In genomic region chr19:17379221-17379631, GRCh38 we compare ENCODE assay signal across 19 cellular contexts. TPM values are rescaled to one million over a fixed set of nuclear protein-coding genes. Genes with fewer than 3 reads are reported as not detected.
A peak's percentile ranks its signal among the peaks of the same experiment; 100 is the strongest.
DNase-seq lines count a peak whose midpoint lies in the region; ATAC-seq and TF ChIP-seq lines count a peak whose summit lies in the region.
"Had no signal": no experiment of that assay in that cellular context is flagged by ENCODE, and none has a peak within 500 bp of the region (broad histone marks: within the 10 kb centered on the region; RNA-seq: fewer than 3 reads in every experiment).

No MANE protein-coding gene starts in this region.

- no peak for TF ChIP-seq CTCF in activated CD8-positive, alpha-beta T cell treated with anti-CD3 and anti-CD28 coated beads for 36 hours (IDR thresholded peaks at IDR 0.05)

- peak overlapping the region; percentile 7 for H4K8ac ChIP-seq in mesendoderm (ENCODE audit: low read depth, low read length)

- no peaks in the 10 kb centered on the region for H3K36me3 ChIP-seq in mesendoderm (ENCODE audit: control insufficient read depth, insufficient read depth, low read length)
- H3K36me3 ChIP-seq: transverse colon had no signal

- H4K5ac ChIP-seq in mesendoderm (ENCODE audit: low read length): no peak overlapping the region

- no peak overlapping the region for H2BK120ac ChIP-seq in mesendoderm (ENCODE audit: low read depth, low read length)

- no peaks in the 10 kb centered on the region for H3K27me3 ChIP-seq in mesendoderm (ENCODE audit: insufficient read depth, low read length, poor library complexity)

- peak overlapping the region; percentile 52 for H3K56ac ChIP-seq in mesendoderm (ENCODE audit: low read length)

- CTCF ChIA-PET in activated CD8-positive, alpha-beta T cell treated with anti-CD3 and anti-CD28 coated beads, Interleukin-2, amount 10 ng/mL, durations not matched to agents 7 days and 5 days (lab: Charles Lee): no interaction called here
- CTCF ChIA-PET in activated CD8-positive, alpha-beta T cell treated with anti-CD3 and anti-CD28 coated beads for 36 hours (lab: Charles Lee): no interaction called here

- H3K9ac ChIP-seq in mesendoderm (ENCODE audit: low read length): no peak overlapping the region

- H2BK15ac ChIP-seq in mesendoderm (replicated peaks; ENCODE audit: low read depth): no peak overlapping the region

- H3K27me3 Mint-ChIP-seq in activated CD8-positive, alpha-beta T cell treated with anti-CD3 and anti-CD28 coated beads, Interleukin-2, amount 10 ng/mL, durations not matched to agents 7 days and 5 days (ENCODE audit: low read depth): peaks cover 11% of the 10 kb centered on the region
- peaks cover 5% of the 10 kb centered on the region for H3K27me3 Mint-ChIP-seq in activated CD8-positive, alpha-beta T cell treated with anti-CD3 and anti-CD28 coated beads for 36 hours
- peaks cover 19% of the 10 kb centered on the region for H3K27me3 Mint-ChIP-seq in dendritic cell treated with granulocyte-macrophage colony-stimulating factor and Interleukin-4, amounts not matched to agents 40 ng/mL and 50 ng/mL, for 4 days

- POLR2A ChIA-PET in activated CD8-positive, alpha-beta T cell treated with anti-CD3 and anti-CD28 coated beads, Interleukin-2, amount 10 ng/mL, durations not matched to agents 7 days and 5 days (lab: Charles Lee): no interaction called here
- POLR2A ChIA-PET in activated CD8-positive, alpha-beta T cell treated with anti-CD3 and anti-CD28 coated beads for 36 hours (lab: Charles Lee): no interaction called here

- peaks cover 7% of the 10 kb centered on the region for H3K9me3 Mint-ChIP-seq in activated CD8-positive, alpha-beta T cell treated with anti-CD3 and anti-CD28 coated beads, Interleukin-2, amount 10 ng/mL, durations not matched to agents 7 days and 5 days (ENCODE audit: insufficient read depth)
- H3K9me3 Mint-ChIP-seq in activated CD8-positive, alpha-beta T cell treated with anti-CD3 and anti-CD28 coated beads for 36 hours: no peaks in the 10 kb centered on the region
- H3K9me3 Mint-ChIP-seq in dendritic cell treated with granulocyte-macrophage colony-stimulating factor and Interleukin-4, amounts not matched to agents 40 ng/mL and 50 ng/mL, for 4 days: no peaks in the 10 kb centered on the region

- no peak overlapping the region for H3K4me2 ChIP-seq in mesendoderm (ENCODE audit: low read length)
- H3K4me2 ChIP-seq: smooth muscle cell had no signal

- H3K79me2 ChIP-seq in mesendoderm (ENCODE audit: control insufficient read depth, insufficient read depth, low read length): no peaks in the 10 kb centered on the region

- DNase-seq in activated CD8-positive, alpha-beta T cell treated with anti-CD3 and anti-CD28 coated beads, Interleukin-2, amount 10 ng/mL, durations not matched to agents 7 days and 5 days: no peak
- no peak for DNase-seq in activated CD8-positive, alpha-beta T cell treated with anti-CD3 and anti-CD28 coated beads for 36 hours
- DNase-seq in mesendoderm: peak; percentile 55
- DNase-seq in dedifferentiated amniotic fluid mesenchymal stem cell (ENCODE audit: extremely low spot score): no peak
- DNase-seq: activated CD8-positive, alpha-beta memory T cell treated with anti-CD3 and anti-CD28 coated beads, Interleukin-2, amount 50 U/mL, for 4 hours; aorta; KG1; NCI-H1105 treated with DMSO at 0.1 percent for 48 hours; occipital lobe; T-helper 17 cell; transverse colon had no signal

- H3K4me3 Mint-ChIP-seq in activated CD8-positive, alpha-beta T cell treated with anti-CD3 and anti-CD28 coated beads, Interleukin-2, amount 10 ng/mL, durations not matched to agents 7 days and 5 days: no peak overlapping the region
- no peak overlapping the region for H3K4me3 Mint-ChIP-seq in activated CD8-positive, alpha-beta T cell treated with anti-CD3 and anti-CD28 coated beads for 36 hours
- no peak overlapping the region for H3K4me3 Mint-ChIP-seq in dendritic cell treated with granulocyte-macrophage colony-stimulating factor and Interleukin-4, amounts not matched to agents 40 ng/mL and 50 ng/mL, for 4 days
- H3K4me3 Mint-ChIP-seq: T-helper 17 cell had no signal

- H3K27ac Mint-ChIP-seq in activated CD8-positive, alpha-beta T cell treated with anti-CD3 and anti-CD28 coated beads, Interleukin-2, amount 10 ng/mL, durations not matched to agents 7 days and 5 days: peak overlapping the region; percentile 42
- H3K27ac Mint-ChIP-seq in activated CD8-positive, alpha-beta T cell treated with anti-CD3 and anti-CD28 coated beads for 36 hours: no peak overlapping the region
- peak overlapping the region; percentile 41 for H3K27ac Mint-ChIP-seq in dendritic cell treated with granulocyte-macrophage colony-stimulating factor and Interleukin-4, amounts not matched to agents 40 ng/mL and 50 ng/mL, for 4 days
- H3K27ac Mint-ChIP-seq: T-helper 17 cell had no signal

- no peak overlapping the region for H3K23ac ChIP-seq in mesendoderm (ENCODE audit: low read length)

- no CpG with 5 or more reads among the region's 14 CpGs for WGBS in mesendoderm (ENCODE audit: extremely low coverage, insufficient coverage, low lambda C conversion rate)

- H2AK5ac ChIP-seq in mesendoderm (ENCODE audit: low read length): no peak overlapping the region

- H3K27ac ChIP-seq in mesendoderm (ENCODE audit: low read depth, low read length): no peak overlapping the region
- H3K27ac ChIP-seq: transverse colon had no signal

- no peak overlapping the region for H2BK5ac ChIP-seq in mesendoderm (ENCODE audit: low read length)

- H3K79me1 ChIP-seq in mesendoderm (ENCODE audit: low read length): no peaks in the 10 kb centered on the region

- intact Hi-C loops in activated CD8-positive, alpha-beta T cell treated with anti-CD3 and anti-CD28 coated beads for 36 hours (cut with micrococcal nuclease): no loop called here
- intact Hi-C loops in dendritic cell treated with granulocyte-macrophage colony-stimulating factor and Interleukin-4, amounts not matched to agents 40 ng/mL and 50 ng/mL, for 4 days (cut with micrococcal nuclease): no loop called here

- H3K4ac ChIP-seq in mesendoderm (ENCODE audit: low read depth, low read length): no peak overlapping the region

- no peak overlapping the region for H3K4me3 ChIP-seq in mesendoderm (ENCODE audit: low read length)
- H3K4me3 ChIP-seq: smooth muscle cell, transverse colon had no signal

- H3K18ac ChIP-seq in mesendoderm (ENCODE audit: low read length): no peak overlapping the region

- ATAC-seq in activated CD8-positive, alpha-beta T cell treated with anti-CD3 and anti-CD28 coated beads, Interleukin-2, amount 10 ng/mL, durations not matched to agents 7 days and 5 days: no peak
- ATAC-seq in activated CD8-positive, alpha-beta T cell treated with anti-CD3 and anti-CD28 coated beads for 36 hours: no peak
- ATAC-seq in HG03280 (IDR thresholded peaks at IDR 0.05; ENCODE audit: unreplicated experiment) (no peak), GM18873 (IDR thresholded peaks at IDR 0.05; ENCODE audit: low FRiP score, unreplicated experiment) (no peak), GM21619 (IDR thresholded peaks at IDR 0.05; ENCODE audit: unreplicated experiment) (no peak)
- ATAC-seq: T-helper 17 cell had no signal

- peaks cover 4% of the 10 kb centered on the region for H3K36me3 Mint-ChIP-seq in activated CD8-positive, alpha-beta T cell treated with anti-CD3 and anti-CD28 coated beads, Interleukin-2, amount 10 ng/mL, durations not matched to agents 7 days and 5 days (ENCODE audit: low read depth)
- no peaks in the 10 kb centered on the region for H3K36me3 Mint-ChIP-seq in activated CD8-positive, alpha-beta T cell treated with anti-CD3 and anti-CD28 coated beads for 36 hours (ENCODE audit: low read depth)
- H3K36me3 Mint-ChIP-seq in dendritic cell treated with granulocyte-macrophage colony-stimulating factor and Interleukin-4, amounts not matched to agents 40 ng/mL and 50 ng/mL, for 4 days (ENCODE audit: low read depth): no peaks in the 10 kb centered on the region

- H3K4me1 Mint-ChIP-seq in activated CD8-positive, alpha-beta T cell treated with anti-CD3 and anti-CD28 coated beads, Interleukin-2, amount 10 ng/mL, durations not matched to agents 7 days and 5 days (ENCODE audit: low read depth): peaks cover 16% of the 10 kb centered on the region
- peaks cover 5% of the 10 kb centered on the region for H3K4me1 Mint-ChIP-seq in activated CD8-positive, alpha-beta T cell treated with anti-CD3 and anti-CD28 coated beads for 36 hours (ENCODE audit: low read depth)
- H3K4me1 Mint-ChIP-seq in dendritic cell treated with granulocyte-macrophage colony-stimulating factor and Interleukin-4, amounts not matched to agents 40 ng/mL and 50 ng/mL, for 4 days (ENCODE audit: low read depth): peaks cover 51% of the 10 kb centered on the region

- no peaks in the 10 kb centered on the region for H3K4me1 ChIP-seq in mesendoderm (ENCODE audit: control insufficient read depth, low read depth, low read length)

RNA-seq across cellular contexts. Expression of gene PLVAP, which starts 2.1 kb away (rescaled TPM):
- under 1 TPM in 1 of 2 experiments, not detected in 1; 0.11 TPM for total RNA-seq in activated CD8-positive, alpha-beta T cell treated with anti-CD3 and anti-CD28 coated beads, Interleukin-2, amount 10 ng/mL, durations not matched to agents 7 days and 5 days
- total RNA-seq in activated CD8-positive, alpha-beta T cell treated with anti-CD3 and anti-CD28 coated beads for 36 hours: not detected
- polyA plus RNA-seq in mesendoderm (2013, experiment 1 of 2): 0.06 TPM
- 0.08 TPM for polyA plus RNA-seq in mesendoderm (2013, experiment 2 of 2)
- total RNA-seq: A172, smooth muscle cell, T-helper 17 cell had no signal
- polyA plus RNA-seq: smooth muscle cell had no signal

RNA-seq across cellular contexts. Expression of gene CCDC194, which starts 14.8 kb away (rescaled TPM):
- 1 to 10 TPM; 4.7 to 4.8 TPM for total RNA-seq in activated CD8-positive, alpha-beta T cell treated with anti-CD3 and anti-CD28 coated beads, Interleukin-2, amount 10 ng/mL, durations not matched to agents 7 days and 5 days
- 1 to 10 TPM in 1 of 2 experiments, under 1 TPM in 1; 0.78 to 1.3 TPM for total RNA-seq in activated CD8-positive, alpha-beta T cell treated with anti-CD3 and anti-CD28 coated beads for 36 hours
- not detected for polyA plus RNA-seq in mesendoderm (2013, experiment 1 of 2)
- polyA plus RNA-seq in mesendoderm (2013, experiment 2 of 2): not detected
- total RNA-seq: A172, occipital lobe, smooth muscle cell, transverse colon had no signal
- polyA plus RNA-seq: aorta, CD14-positive monocyte, esophagus, smooth muscle cell had no signal

RNA-seq across cellular contexts. Expression of gene BST2, which starts 26.2 kb away (rescaled TPM):
- 100 to 1,000 TPM; 222 to 230 TPM for total RNA-seq in activated CD8-positive, alpha-beta T cell treated with anti-CD3 and anti-CD28 coated beads, Interleukin-2, amount 10 ng/mL, durations not matched to agents 7 days and 5 days
- total RNA-seq in activated CD8-positive, alpha-beta T cell treated with anti-CD3 and anti-CD28 coated beads for 36 hours: 10 to 100 TPM; 89.7 to 98.4 TPM
- 4.3 TPM for polyA plus RNA-seq in mesendoderm (2013, experiment 1 of 2)
- polyA plus RNA-seq in mesendoderm (2013, experiment 2 of 2): 4.1 TPM

RNA-seq across cellular contexts. Expression of gene MVB12A, which starts 40.6 kb away (rescaled TPM):
- 10 to 100 TPM; 36.6 to 40.3 TPM for total RNA-seq in activated CD8-positive, alpha-beta T cell treated with anti-CD3 and anti-CD28 coated beads, Interleukin-2, amount 10 ng/mL, durations not matched to agents 7 days and 5 days
- total RNA-seq in activated CD8-positive, alpha-beta T cell treated with anti-CD3 and anti-CD28 coated beads for 36 hours: 10 to 100 TPM; 28.1 to 31.8 TPM
- 24.2 TPM for polyA plus RNA-seq in mesendoderm (2013, experiment 1 of 2)
- 22.3 TPM for polyA plus RNA-seq in mesendoderm (2013, experiment 2 of 2)

RNA-seq across cellular contexts. Expression of gene GTPBP3, which starts 41.9 kb away (rescaled TPM):
- total RNA-seq in activated CD8-positive, alpha-beta T cell treated with anti-CD3 and anti-CD28 coated beads, Interleukin-2, amount 10 ng/mL, durations not matched to agents 7 days and 5 days: 10 to 100 TPM; 38.6 to 39.4 TPM
- 10 to 100 TPM; 43.8 to 45.4 TPM for total RNA-seq in activated CD8-positive, alpha-beta T cell treated with anti-CD3 and anti-CD28 coated beads for 36 hours
- 25.9 TPM for polyA plus RNA-seq in mesendoderm (2013, experiment 1 of 2)
- 26.0 TPM for polyA plus RNA-seq in mesendoderm (2013, experiment 2 of 2)
